ENCODE assay signal across 15 cellular contexts in the genomic region with DNA sequence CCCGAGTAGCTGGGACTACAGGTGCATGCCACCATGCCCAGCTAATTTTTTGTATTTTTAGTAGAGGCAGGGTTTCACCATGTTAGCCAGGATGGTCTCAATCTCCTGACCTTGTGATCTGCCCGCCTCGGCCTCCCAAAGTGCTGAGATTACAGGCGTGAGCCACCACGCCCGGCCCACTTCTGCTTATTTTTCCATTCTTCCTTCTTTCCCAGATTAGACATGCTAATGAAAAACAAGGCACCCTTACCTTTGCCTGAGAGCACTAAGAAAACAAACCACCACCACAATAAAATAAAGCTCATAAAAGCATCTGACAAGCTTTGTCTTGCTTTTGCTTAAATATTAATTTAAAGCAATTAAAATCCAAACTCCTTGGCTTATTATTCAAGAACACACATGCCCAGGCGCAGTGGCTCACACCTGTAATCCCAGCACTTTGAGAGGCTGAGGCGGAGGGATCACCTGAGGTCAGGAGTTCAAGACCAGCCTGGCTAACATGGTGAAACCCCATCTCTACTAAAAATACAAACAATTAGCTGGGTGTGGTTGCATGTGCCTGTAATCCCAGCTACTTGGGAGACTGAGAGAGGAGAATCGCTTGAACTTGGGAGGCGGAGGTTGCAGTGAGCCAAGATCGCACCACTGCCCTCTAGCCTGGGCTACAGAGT. TPM values are rescaled to one million over a fixed set of nuclear protein-coding genes. Genes with fewer than 3 reads are reported as not detected.
"Had no signal": no experiment of that assay in that cellular context is flagged by ENCODE, and none has a peak within 500 bp of the region (broad histone marks: within the 10 kb centered on the region; RNA-seq: fewer than 3 reads in every experiment).

No MANE protein-coding gene starts in this region.

RNA-seq across cellular contexts. Expression of a gene that starts 24.3 kb away (rescaled TPM):
- total RNA-seq: activated CD8-positive, alpha-beta T cell treated with anti-CD3 and anti-CD28 coated beads, Interleukin-2, amount 10 ng/mL, durations not matched to agents 7 days and 5 days; activated T-helper 1 cell treated with anti-CD3 and anti-CD28 coated beads, Interleukin-12 subunit alpha, Interleukin-12 subunit beta, Interleukin-2, Interleukin-4 antibody, amounts not matched to agents 30 ng/mL and 10 ng/mL and 1 ng/mL, durations not matched to agents 14 hours and 24 hours and 36 hours; body of pancreas; cardiac muscle cell; cerebellum; esophagus mucosa; gastroesophageal sphincter; liver; mucosa of gallbladder; naive thymus-derived CD8-positive, alpha-beta T cell; osteoblast; prostate gland; right cardiac atrium; temporal lobe; uterus had no signal
- polyA plus RNA-seq: cardiac muscle cell; liver; naive thymus-derived CD8-positive, alpha-beta T cell; right cardiac atrium had no signal

RNA-seq across cellular contexts. Expression of a gene that starts 45.6 kb away (rescaled TPM):
- total RNA-seq: activated CD8-positive, alpha-beta T cell treated with anti-CD3 and anti-CD28 coated beads, Interleukin-2, amount 10 ng/mL, durations not matched to agents 7 days and 5 days; activated T-helper 1 cell treated with anti-CD3 and anti-CD28 coated beads, Interleukin-12 subunit alpha, Interleukin-12 subunit beta, Interleukin-2, Interleukin-4 antibody, amounts not matched to agents 30 ng/mL and 10 ng/mL and 1 ng/mL, durations not matched to agents 14 hours and 24 hours and 36 hours; body of pancreas; cardiac muscle cell; cerebellum; esophagus mucosa; gastroesophageal sphincter; liver; naive thymus-derived CD8-positive, alpha-beta T cell; osteoblast; right cardiac atrium; temporal lobe had no signal
- polyA plus RNA-seq: liver; naive thymus-derived CD8-positive, alpha-beta T cell; right cardiac atrium had no signal
